ENCODE assay signal across 8 cellular contexts in the genomic region with DNA sequence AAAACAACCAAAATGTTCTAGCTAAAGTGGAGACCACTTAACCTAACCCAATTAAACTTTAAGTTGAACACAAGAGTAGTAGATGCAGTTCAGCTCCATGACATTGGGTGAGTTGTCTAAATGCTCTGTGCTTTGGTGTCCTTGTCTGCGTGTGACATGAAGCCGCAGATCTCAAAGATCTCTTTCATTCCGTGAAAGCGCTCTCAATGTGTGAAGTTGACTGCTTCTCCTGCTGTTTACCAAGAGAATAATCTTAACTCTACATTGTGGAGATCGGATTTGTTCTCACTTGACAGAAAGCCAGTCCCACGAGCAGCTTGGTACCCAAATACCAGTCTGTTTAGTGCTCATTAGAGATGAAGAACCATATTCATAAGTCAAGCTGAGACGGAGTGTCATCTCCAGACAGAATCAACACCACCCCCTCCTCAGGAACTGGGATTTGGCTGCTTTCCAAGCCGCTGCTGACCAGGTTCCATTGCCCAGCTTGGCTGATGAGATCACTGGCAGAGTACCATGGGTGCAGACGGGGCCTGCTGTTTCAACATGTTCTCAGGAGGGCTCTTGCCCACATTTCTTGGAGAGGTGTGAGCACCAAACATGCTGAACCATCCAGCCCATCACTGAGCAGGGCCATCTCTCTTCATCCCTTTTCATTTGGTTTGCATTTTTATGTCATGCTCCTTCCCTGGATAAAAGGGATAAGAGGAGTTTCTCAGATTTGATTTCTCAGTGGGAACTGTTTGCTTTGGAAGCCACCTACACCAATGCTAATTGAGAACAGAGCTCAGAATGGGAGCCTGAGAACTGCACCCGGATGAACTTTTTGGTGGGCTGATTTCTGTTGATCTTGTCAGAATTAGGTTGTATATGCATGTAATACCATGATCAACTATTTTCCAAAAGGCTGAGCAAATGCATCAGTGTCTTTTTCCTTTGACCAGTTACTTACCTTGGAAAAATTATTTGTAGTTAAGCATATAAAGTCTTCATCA.
A peak's percentile ranks its signal among the peaks of the same experiment; 100 is the strongest.
DNase-seq lines count a peak whose midpoint lies in the region; FAIRE-seq and TF ChIP-seq lines count a peak whose summit lies in the region.

No MANE protein-coding gene starts in this region.

- H3K4me3 ChIP-seq in PC-9, result peak overlapping the region; percentile 63; the same call in 1 of the 2 replicates
- peak overlapping the region in 3 of 4 donors; percentile 55 to 74 (median 58) for H3K4me3 ChIP-seq in esophagus squamous epithelium

- H3K4me2 ChIP-seq in PC-9, result peak overlapping the region; percentile 92

- H3K36me3 ChIP-seq in PC-9 (ENCODE audit: low read depth) (no peaks in the 10 kb centered on the region), esophagus squamous epithelium (no peaks in the 10 kb centered on the region)

- peaks cover 23% of the 10 kb centered on the region for H3K79me2 ChIP-seq in PC-9 (ENCODE audit: low read depth)

- H4K20me1 ChIP-seq in PC-9 (ENCODE audit: insufficient read depth), result no peaks in the 10 kb centered on the region

- no peaks in the 10 kb centered on the region for H3K27me3 ChIP-seq in PC-9 (ENCODE audit: insufficient read depth, low read depth)
- H3K27me3 ChIP-seq in esophagus squamous epithelium, result no peaks in the 10 kb centered on the region

- WGBS in esophagus squamous epithelium, 2 donors, result 39 to 50% methylated on average over 7 to 8 of the region's 10 CpGs

- H3K27me3 Mint-ChIP-seq in osteocyte (ENCODE audit: unreplicated experiment), result no peaks in the 10 kb centered on the region

- H3K36me3 Mint-ChIP-seq in osteocyte (ENCODE audit: unreplicated experiment), result peaks cover 47% of the 10 kb centered on the region

- no peak overlapping the region for H3K27ac ChIP-seq in PC-9
- peak overlapping the region in 3 of 4 donors; percentile 83 to 88 (median 86) for H3K27ac ChIP-seq in esophagus squamous epithelium

- H3F3A ChIP-seq in PC-9 (ENCODE audit: insufficient read depth, low read depth), result peaks cover 21% of the 10 kb centered on the region

- POLR2A ChIA-PET in PC-9 (lab: Charles Lee; ENCODE audit: unreplicated experiment), result interaction anchor here (0.6 to 0.7 kb wide), 5 partner anchors 9 to 1104 kb away, joined by 4 to 11 read pairs (median 7); no protein-coding TSS in a partner anchor

- no peak for FAIRE-seq in H54 (lab: Jason Lieb, UNC)

- H3K4me3 Mint-ChIP-seq in osteocyte (ENCODE audit: unreplicated experiment), result peak overlapping the region; percentile 77

- TF ChIP-seq CTCF in PC-9 (conservative IDR thresholded peaks at IDR 0.05), result no peak
- TF ChIP-seq CTCF in esophagus squamous epithelium (IDR thresholded peaks at IDR 0.05), result no peak
- TF ChIP-seq CTCF in osteocyte (IDR thresholded peaks at IDR 0.05), result no peak

- BruUV-seq in PC-9 (replicated peaks; lab: Mats Ljungman, UMichigan), result no TSS peak

- no peaks in the 10 kb centered on the region for H3K9me2 ChIP-seq in PC-9 (ENCODE audit: insufficient read depth)

- TF ChIP-seq POLR2A in esophagus squamous epithelium (IDR thresholded peaks at IDR 0.05) (no peak), H54 (IDR thresholded peaks at IDR 0.05; ENCODE audit: low read depth, low read length) (no peak)

- H3K27ac Mint-ChIP-seq in osteocyte (ENCODE audit: unreplicated experiment), result peak overlapping the region; percentile 87

- no peaks in the 10 kb centered on the region for H3K9me3 Mint-ChIP-seq in osteocyte (ENCODE audit: unreplicated experiment)

- CTCF ChIA-PET in PC-9 (lab: Charles Lee), result no interaction called here

- peaks cover 51% of the 10 kb centered on the region for H3K4me1 ChIP-seq in PC-9 (replicated peaks; ENCODE audit: insufficient read depth)
- H3K4me1 ChIP-seq in esophagus squamous epithelium, result peaks cover 8 to 75% (median 27%) of the 10 kb centered on the region in 3 donors

- intact Hi-C loops in PC-9 (cut with micrococcal nuclease; ENCODE audit: unreplicated experiment), result loop anchor here (1.0 to 5.0 kb wide), 4 partner anchors 52 to 280 kb away; a partner anchor contains a TSS
- intact Hi-C loops in esophagus squamous epithelium (cut with DNase I), result no loop called here

- DNase-seq in COR-L47 (lab: John Stamatoyannopoulos, UW), result peak; percentile 88
- DNase-seq in PC-9, result no peak
- DNase-seq in esophagus squamous epithelium (lab: John Stamatoyannopoulos, UW), result no peak
- DNase-seq in osteocyte (ENCODE audit: extremely low spot score, unreplicated experiment), result peak; percentile 86
- no peak for DNase-seq in T-helper 9 cell
- no peak for DNase-seq in HUDEP-2 (lab: John Stamatoyannopoulos, UW; ENCODE audit: unreplicated experiment in 76 of 76)
- DNase-seq in H54 (ENCODE audit: insufficient read length, low spot score), result no peak
- no peak for DNase-seq in NAMALWA (ENCODE audit: low spot score)

- H3K4me1 Mint-ChIP-seq in osteocyte (ENCODE audit: unreplicated experiment), result peaks cover 80% of the 10 kb centered on the region

- H2AFZ ChIP-seq in PC-9, result peak overlapping the region; percentile 83; the same call in 1 of the 2 replicates

- H3K9me3 ChIP-seq in PC-9 (ENCODE audit: insufficient read depth, low read depth) (peaks cover 4% of the 10 kb centered on the region; the same call in 1 of the 2 replicates), esophagus squamous epithelium (peaks cover 0 to 2% (median 0%) of the 10 kb centered on the region in 3 donors)

Comparison
In these comparisons a context has a peak if more than half of its experiments do, and no peak if none do; other contexts are left out.
1. DNase-seq: peak in COR-L47 (single experiment) and osteocyte (single experiment); none in PC-9 (0 of 2), esophagus squamous epithelium (single experiment), T-helper 9 cell (single experiment), HUDEP-2 (0 of 76), H54 (single experiment) and NAMALWA (single experiment).